ENCODE assay signal across 8 cellular contexts in the genomic region with DNA sequence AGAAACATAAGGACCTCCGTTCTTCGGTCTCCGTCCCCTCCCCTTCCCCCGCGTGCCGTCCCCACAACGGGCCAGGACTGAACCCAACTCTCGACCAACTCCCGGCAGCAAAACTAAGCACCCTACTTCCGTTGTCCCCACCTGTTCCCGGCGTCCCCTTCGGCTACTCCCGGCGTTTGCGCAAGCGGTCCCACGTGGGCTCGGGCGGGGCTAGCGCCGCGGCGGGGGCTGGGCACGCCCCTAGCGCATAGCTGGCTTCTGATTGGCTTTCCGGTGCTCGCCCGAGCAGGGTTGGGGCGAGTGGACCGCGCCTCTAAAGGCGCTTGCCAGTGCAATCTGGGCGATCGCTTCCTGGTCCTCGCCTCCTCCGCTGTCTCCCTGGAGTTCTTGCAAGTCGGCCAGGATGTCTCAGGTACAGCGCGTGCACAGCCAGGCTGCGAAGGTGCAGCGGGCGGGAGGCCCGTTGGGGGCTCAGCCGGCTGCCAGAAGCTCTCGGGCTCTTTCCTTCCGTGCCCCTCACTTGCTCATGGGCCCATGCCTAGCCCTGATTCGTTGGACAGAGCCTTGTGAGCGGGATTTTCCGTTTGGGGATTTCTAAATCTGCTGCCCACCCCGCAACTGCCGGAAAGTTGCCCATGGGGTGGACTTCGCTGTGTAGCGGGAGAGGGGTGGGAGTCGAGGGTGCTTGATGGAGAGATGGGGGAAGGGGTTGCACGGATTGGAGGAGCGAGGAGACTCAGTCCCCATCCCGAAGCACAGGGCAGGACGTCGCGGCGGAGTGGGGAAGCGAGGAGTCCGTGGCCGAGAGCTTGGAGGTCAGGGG. TPM values are rescaled to one million over a fixed set of nuclear protein-coding genes. Genes with fewer than 3 reads are reported as not detected.
DNase-seq lines count a peak whose midpoint lies in the region; ATAC-seq and TF ChIP-seq lines count a peak whose summit lies in the region.

A gene (minus strand): TSS at position 186 of the 823 bp plus-strand sequence. CDS start 26,875 bp downstream, outside the sequence.
A gene (plus strand): TSS at position 329 of the 823 bp plus-strand sequence. CDS start 75 bp downstream, at position 404.

- POLR2A ChIA-PET in activated CD4-positive, alpha-beta T cell treated with anti-CD3 and anti-CD28 coated beads for 36 hours (lab: Charles Lee) = interaction anchor here (0.8 kb wide), 1 partner anchor 1708 kb away, joined by 3 read pairs; no protein-coding TSS in a partner anchor

- CTCF ChIA-PET in activated CD4-positive, alpha-beta T cell treated with anti-CD3 and anti-CD28 coated beads for 36 hours (lab: Charles Lee) = interaction anchor here (0.6 to 1.0 kb wide), 3 partner anchors 11 to 640 kb away, joined by 3 to 5 read pairs (median 4); no protein-coding TSS in a partner anchor

- TF ChIP-seq CTCF in choroid plexus epithelial cell (conservative IDR thresholded peaks at IDR 0.05; ENCODE audit: low read depth, low read length) = no peak

- intact Hi-C loops in activated CD4-positive, alpha-beta T cell treated with anti-CD3 and anti-CD28 coated beads for 36 hours (cut with DNase I, micrococcal nuclease) = loop anchor here (1.0 to 10.0 kb wide), 14 partner anchors 50 to 1552 kb away; a partner anchor contains a TSS

- H3K9me3 Mint-ChIP-seq in activated CD4-positive, alpha-beta T cell treated with anti-CD3 and anti-CD28 coated beads for 36 hours (ENCODE audit: low read depth) = no peaks in the 10 kb centered on the region

- TF ChIP-seq POLR2A in GM19099 (IDR thresholded peaks at IDR 0.05; ENCODE audit: extremely low read depth, insufficient read length, low read depth) = peak; percentile 96

- peak; percentile 96 for ATAC-seq in HG03432 (IDR thresholded peaks at IDR 0.05; ENCODE audit: unreplicated experiment)
- ATAC-seq in activated CD4-positive, alpha-beta T cell treated with anti-CD3 and anti-CD28 coated beads for 36 hours = peak; percentile 95

- H3K4me3 Mint-ChIP-seq in activated CD4-positive, alpha-beta T cell treated with anti-CD3 and anti-CD28 coated beads for 36 hours = peak within 1 kb of the TSS; percentile 92

- H3K36me3 Mint-ChIP-seq in activated CD4-positive, alpha-beta T cell treated with anti-CD3 and anti-CD28 coated beads for 36 hours (ENCODE audit: low read depth) = peaks cover 46% of the 10 kb centered on the region

- H3K27me3 Mint-ChIP-seq in activated CD4-positive, alpha-beta T cell treated with anti-CD3 and anti-CD28 coated beads for 36 hours = no peaks in the 10 kb centered on the region

- peak; percentile 99 for DNase-seq in AG20443 (ENCODE audit: low spot score)
- peak; percentile 94 for DNase-seq in NCI-H510A (lab: John Stamatoyannopoulos, UW)
- DNase-seq in activated CD4-positive, alpha-beta T cell treated with anti-CD3 and anti-CD28 coated beads for 36 hours = peak; percentile 96
- peak; percentile 96 for DNase-seq in choroid plexus epithelial cell (ENCODE audit: low read depth)
- DNase-seq in kidney glomerular epithelial cell (lab: John Stamatoyannopoulos, UW) = peak; percentile 94
- peak; percentile 74 to 83 for DNase-seq in stimulated activated CD4-positive, alpha-beta T cell treated with anti-CD3 and anti-CD28 coated beads, Interleukin-1b, Interleukin-23, amount 100 ng/mL, for 1 hour (ENCODE audit: low read depth in 2 of 2)

- H3K4me3 ChIP-seq in choroid plexus epithelial cell (ENCODE audit: low read depth, low read length) = peak within 1 kb of the TSS; percentile 94

- H3K27ac Mint-ChIP-seq in activated CD4-positive, alpha-beta T cell treated with anti-CD3 and anti-CD28 coated beads for 36 hours = peak within 1 kb of the TSS; percentile 95

- peaks cover 36% of the 10 kb centered on the region for H3K4me1 Mint-ChIP-seq in activated CD4-positive, alpha-beta T cell treated with anti-CD3 and anti-CD28 coated beads for 36 hours

RNA-seq across cellular contexts. Expression of the first gene that starts in this region (rescaled TPM):
- 1 to 10 TPM; 8.9 to 9.9 TPM for total RNA-seq in activated CD4-positive, alpha-beta T cell treated with anti-CD3 and anti-CD28 coated beads for 36 hours

RNA-seq across cellular contexts. Expression of the second gene that starts in this region (rescaled TPM):
- 100 to 1,000 TPM; 123 to 151 TPM for total RNA-seq in activated CD4-positive, alpha-beta T cell treated with anti-CD3 and anti-CD28 coated beads for 36 hours

Comparison
In these comparisons a context has a peak if more than half of its experiments do, and no peak if none do; other contexts are left out.
1. Peak in every context shown above with its lines: DNase-seq, ATAC-seq and H3K4me3 ChIP-seq.